10 cellular contexts compared by ENCODE assay signal in the genomic region with DNA sequence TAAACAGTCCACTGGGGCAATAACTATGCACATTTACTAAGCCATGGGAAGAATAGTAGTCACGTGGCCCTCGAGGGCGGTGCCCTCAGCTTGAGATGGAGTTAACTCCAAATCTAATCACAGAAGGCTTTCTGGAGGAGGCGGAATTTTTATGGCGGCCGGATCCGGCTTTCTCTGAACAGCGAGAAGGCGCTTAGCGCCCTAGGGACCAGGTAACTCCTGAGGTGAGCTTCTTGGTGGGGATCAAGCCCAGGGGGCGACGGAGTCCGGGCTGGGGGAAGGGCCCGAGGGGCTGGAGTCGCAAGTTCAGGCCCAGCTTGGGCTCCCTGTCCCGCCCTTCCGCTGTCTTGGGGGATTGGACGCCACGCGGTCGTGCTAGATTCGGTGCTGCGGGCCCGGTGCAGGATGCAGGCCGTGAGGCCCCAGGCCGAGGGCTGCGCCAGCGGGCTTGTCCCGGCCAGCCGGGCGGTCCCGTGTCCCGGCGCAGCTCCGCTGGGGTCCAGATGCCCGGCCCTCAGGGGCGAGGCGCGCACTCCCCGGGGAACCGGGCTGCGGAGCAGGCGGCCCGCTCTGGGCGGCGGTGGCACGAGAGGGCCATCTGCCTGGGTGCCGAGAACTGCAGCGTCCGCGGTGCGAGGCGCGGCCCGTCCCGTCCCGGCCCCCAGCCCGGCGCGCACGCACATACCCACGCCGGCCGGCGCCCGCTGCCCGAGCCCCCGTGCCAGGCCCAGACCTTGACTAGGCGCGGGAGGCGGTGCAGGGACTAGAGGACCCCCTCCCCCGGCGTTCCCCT. TPM values are rescaled to one million over a fixed set of nuclear protein-coding genes. Genes with fewer than 3 reads are reported as not detected.
DNase-seq lines count a peak whose midpoint lies in the region; ATAC-seq, FAIRE-seq and TF ChIP-seq lines count a peak whose summit lies in the region.
"Had no signal": no experiment of that assay in that cellular context is flagged by ENCODE, and none has a peak within 500 bp of the region (broad histone marks: within the 10 kb centered on the region; RNA-seq: fewer than 3 reads in every experiment).

No MANE protein-coding gene starts in this region.

- TF ChIP-seq CTCF in kidney (IDR thresholded peaks at IDR 0.05; ENCODE audit: borderline replicate concordance, extremely low read depth, insufficient read depth), result no peak
- TF ChIP-seq CTCF in smooth muscle cell (IDR thresholded peaks at IDR 0.05; ENCODE audit: borderline replicate concordance, insufficient read depth, poor library complexity, severe bottlenecking), result no peak

- peak overlapping the region; percentile 64 for H2AFZ ChIP-seq in smooth muscle cell (ENCODE audit: low read depth)

- in situ Hi-C loops in G401 (cut with HindIII; ENCODE audit: low sequenced_read_pairs), result no loop called here

- H3K27ac ChIP-seq in HUES6 (ENCODE audit: low read depth, low read length) (peak overlapping the region; percentile 100), kidney (ENCODE audit: low read depth in 2 of 2, low read length in 2 of 2) (peak overlapping the region; percentile 40 to 41), smooth muscle cell (ENCODE audit: low read depth) (no peak overlapping the region)

- H3K4me2 ChIP-seq in smooth muscle cell, result peak overlapping the region; percentile 95

- H3K9ac ChIP-seq in HUES6 (ENCODE audit: low read length) (peak overlapping the region; percentile 99), kidney (ENCODE audit: low read length in 2 of 2) (no peak overlapping the region), smooth muscle cell (ENCODE audit: low read depth) (no peak overlapping the region)

- DNase-seq in astrocyte of the hippocampus (ENCODE audit: low read depth, low spot score) (peak; percentile 24), kidney (peak; percentile 84), smooth muscle cell (lab: John Stamatoyannopoulos, UW; ENCODE audit: unreplicated experiment) (peak; percentile 53), ureter (ENCODE audit: low spot score) (no peak), G401 (ENCODE audit: low spot score) (no peak)
- DNase-seq: activated T-cell treated with anti-CD3 and anti-CD28 coated beads, Interleukin-2, amount 50 U/mL, for 24 hours; NCI-H526 treated with DMSO at 0.1 percent for 48 hours had no signal

- H3K36me3 ChIP-seq in HUES6 (ENCODE audit: control insufficient read depth, insufficient read depth, low read length) (peaks cover 22% of the 10 kb centered on the region), kidney (ENCODE audit: control insufficient read depth in 1 of 2, insufficient read depth in 2 of 2, low read length in 2 of 2) (peaks cover 8 to 11% of the 10 kb centered on the region in 2 donors), smooth muscle cell (ENCODE audit: low read depth) (no peaks in the 10 kb centered on the region)

- H3K9me3 ChIP-seq in HUES6 (ENCODE audit: control insufficient read depth, insufficient read depth, low read depth, low read length) (no peaks in the 10 kb centered on the region), kidney (ENCODE audit: control insufficient read depth in 1 of 2, low read length in 2 of 2) (no peaks in the 10 kb centered on the region), smooth muscle cell (replicated peaks; ENCODE audit: low read depth) (no peaks in the 10 kb centered on the region)

- ATAC-seq in HG03196 (IDR thresholded peaks at IDR 0.05; ENCODE audit: unreplicated experiment) (no peak), GM21390 (IDR thresholded peaks at IDR 0.05; ENCODE audit: unreplicated experiment) (no peak)

- H3K4me3 ChIP-seq in HUES6 (ENCODE audit: low read depth, low read length) (peak overlapping the region; percentile 85), kidney (ENCODE audit: low read length in 2 of 2) (no peak overlapping the region), smooth muscle cell (peak overlapping the region; percentile 58)

- peaks cover 5% of the 10 kb centered on the region for H3F3A ChIP-seq in smooth muscle cell (ENCODE audit: low read depth)

- H4K20me1 ChIP-seq in smooth muscle cell (ENCODE audit: low read depth), result peaks cover 16% of the 10 kb centered on the region

- WGBS in smooth muscle cell (ENCODE audit: low lambda C conversion rate), result 24% methylated on average over 37 of the region's 73 CpGs

- H3K4me1 ChIP-seq in HUES6 (ENCODE audit: control insufficient read depth, insufficient read depth, low read length) (peaks cover 35% of the 10 kb centered on the region), kidney (ENCODE audit: control insufficient read depth in 1 of 2, insufficient read depth in 1 of 2, low read depth in 1 of 2, low read length in 2 of 2) (peaks cover 12 to 13% of the 10 kb centered on the region in 2 donors), smooth muscle cell (ENCODE audit: low read depth) (peaks cover 30% of the 10 kb centered on the region)

- peaks cover 20% of the 10 kb centered on the region for H3K79me2 ChIP-seq in smooth muscle cell (ENCODE audit: low read depth)

- H3K27me3 ChIP-seq in HUES6 (ENCODE audit: control insufficient read depth, insufficient read depth, low read length), result no peaks in the 10 kb centered on the region
- H3K27me3 ChIP-seq in smooth muscle cell (ENCODE audit: low read depth), result no peaks in the 10 kb centered on the region

- intact Hi-C loops in kidney (cut with DNase I), result no loop called here

- no peak for FAIRE-seq in kidney (lab: Jason Lieb, UNC)

RNA-seq across cellular contexts. Expression of a gene that starts 1.7 kb away (rescaled TPM):
- total RNA-seq in kidney (99.1 TPM), smooth muscle cell (38.2 and 45.2 TPM in 2 replicates), ureter (118 TPM)
- polyA plus RNA-seq in kidney (ENCODE audit: insufficient read depth, low read depth, low replicate concordance) (6.0 TPM), smooth muscle cell (22.6 and 34.0 TPM in 2 replicates)
- 22.4 and 32.1 TPM in 2 replicates for total RNA-seq in G401 (2014; rRNA removed; shearing (Covaris generic))

RNA-seq across cellular contexts. Expression of a gene that starts 45.2 kb away (rescaled TPM):
- total RNA-seq in kidney (72.6 TPM), smooth muscle cell (0.90 and 1.8 TPM in 2 replicates), ureter (6.4 TPM)
- polyA plus RNA-seq in kidney (ENCODE audit: insufficient read depth, low read depth, low replicate concordance) (50.2 TPM), smooth muscle cell (0.63 and 1.1 TPM in 2 replicates)
- 13.7 and 20.9 TPM in 2 replicates for total RNA-seq in G401 (2014; rRNA removed; shearing (Covaris generic))

Comparison
In these comparisons a context has a peak if more than half of its experiments do, and no peak if none do; other contexts are left out.
1. H3K4me3 ChIP-seq: peak in HUES6 (single experiment) and smooth muscle cell (single experiment); none in kidney (0 of 2).
2. DNase-seq: peak in astrocyte of the hippocampus (single experiment), kidney (single experiment) and smooth muscle cell (single experiment); none in ureter (single experiment) and G401 (single experiment).